Comparison of ENCODE assay signal across 1 cellular context in the genomic region with DNA sequence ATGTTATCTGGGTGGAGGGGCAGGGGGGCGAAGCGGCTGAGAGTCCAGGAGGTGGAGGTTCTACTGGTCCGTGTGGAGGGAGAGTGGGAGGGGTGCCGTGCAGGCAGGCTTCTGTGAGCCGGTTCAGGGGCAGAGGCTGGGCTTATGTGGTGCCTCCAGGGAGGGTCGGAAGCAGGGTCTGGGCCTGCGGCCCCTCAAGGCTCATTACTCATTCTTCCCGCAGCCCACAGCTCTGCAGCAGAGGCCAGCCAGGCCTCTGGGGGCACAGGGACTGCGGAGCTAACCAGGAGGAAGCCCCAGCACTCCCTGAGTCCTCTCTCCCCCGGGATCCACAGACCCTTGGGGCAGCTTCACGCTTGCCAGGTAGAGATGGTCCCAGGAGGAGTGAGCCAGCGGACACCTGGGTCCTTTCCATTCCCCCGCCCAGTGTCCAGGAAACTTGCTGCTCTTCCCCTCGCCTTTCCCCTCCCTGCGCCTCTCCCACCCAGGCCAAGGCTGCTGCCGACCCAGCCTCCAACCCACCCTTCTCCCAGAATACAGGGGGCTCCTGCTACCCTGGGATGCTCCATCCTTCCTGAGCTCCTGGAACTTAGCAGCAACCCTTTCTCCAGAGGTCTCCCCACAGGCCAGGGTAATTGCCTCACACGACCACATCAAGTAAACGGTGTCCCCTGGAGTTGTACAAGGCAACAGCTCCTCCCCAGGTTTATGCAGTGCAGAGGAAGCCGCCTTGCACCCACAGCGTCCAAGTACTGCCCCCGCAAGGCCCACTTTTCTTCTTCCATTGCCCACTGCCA.
TF ChIP-seq lines count a peak whose summit lies in the region.

No MANE protein-coding gene starts in this region.

TF ChIP-seq in H1, 55 proteins besides CTCF, POLR2A, EP300 and RAD21:
- TF ChIP-seq SIN3A (conservative IDR thresholded peaks at IDR 0.05 in 1 of 2, IDR thresholded peaks at IDR 0.05 in 1 of 2; ENCODE audit: low read depth in 1 of 2, low read length in 2 of 2) = no peak
- TF ChIP-seq EZH2 (IDR thresholded peaks at IDR 0.05; ENCODE audit: low read depth, low read length, severe bottlenecking) = no peak
- no peak for TF ChIP-seq TEAD4 (IDR thresholded peaks at IDR 0.05; ENCODE audit: low read depth, low read length)
- TF ChIP-seq PHF8 (conservative IDR thresholded peaks at IDR 0.05; ENCODE audit: low read depth, low read length) = no peak
- no peak for TF ChIP-seq SAP30 (IDR thresholded peaks at IDR 0.05; ENCODE audit: insufficient read depth, insufficient replicate concordance, low read length)
- TF ChIP-seq BCL11A (IDR thresholded peaks at IDR 0.05; ENCODE audit: low read depth in 2 of 2, low read length in 2 of 2) = no peak
- TF ChIP-seq, protein P1, sequence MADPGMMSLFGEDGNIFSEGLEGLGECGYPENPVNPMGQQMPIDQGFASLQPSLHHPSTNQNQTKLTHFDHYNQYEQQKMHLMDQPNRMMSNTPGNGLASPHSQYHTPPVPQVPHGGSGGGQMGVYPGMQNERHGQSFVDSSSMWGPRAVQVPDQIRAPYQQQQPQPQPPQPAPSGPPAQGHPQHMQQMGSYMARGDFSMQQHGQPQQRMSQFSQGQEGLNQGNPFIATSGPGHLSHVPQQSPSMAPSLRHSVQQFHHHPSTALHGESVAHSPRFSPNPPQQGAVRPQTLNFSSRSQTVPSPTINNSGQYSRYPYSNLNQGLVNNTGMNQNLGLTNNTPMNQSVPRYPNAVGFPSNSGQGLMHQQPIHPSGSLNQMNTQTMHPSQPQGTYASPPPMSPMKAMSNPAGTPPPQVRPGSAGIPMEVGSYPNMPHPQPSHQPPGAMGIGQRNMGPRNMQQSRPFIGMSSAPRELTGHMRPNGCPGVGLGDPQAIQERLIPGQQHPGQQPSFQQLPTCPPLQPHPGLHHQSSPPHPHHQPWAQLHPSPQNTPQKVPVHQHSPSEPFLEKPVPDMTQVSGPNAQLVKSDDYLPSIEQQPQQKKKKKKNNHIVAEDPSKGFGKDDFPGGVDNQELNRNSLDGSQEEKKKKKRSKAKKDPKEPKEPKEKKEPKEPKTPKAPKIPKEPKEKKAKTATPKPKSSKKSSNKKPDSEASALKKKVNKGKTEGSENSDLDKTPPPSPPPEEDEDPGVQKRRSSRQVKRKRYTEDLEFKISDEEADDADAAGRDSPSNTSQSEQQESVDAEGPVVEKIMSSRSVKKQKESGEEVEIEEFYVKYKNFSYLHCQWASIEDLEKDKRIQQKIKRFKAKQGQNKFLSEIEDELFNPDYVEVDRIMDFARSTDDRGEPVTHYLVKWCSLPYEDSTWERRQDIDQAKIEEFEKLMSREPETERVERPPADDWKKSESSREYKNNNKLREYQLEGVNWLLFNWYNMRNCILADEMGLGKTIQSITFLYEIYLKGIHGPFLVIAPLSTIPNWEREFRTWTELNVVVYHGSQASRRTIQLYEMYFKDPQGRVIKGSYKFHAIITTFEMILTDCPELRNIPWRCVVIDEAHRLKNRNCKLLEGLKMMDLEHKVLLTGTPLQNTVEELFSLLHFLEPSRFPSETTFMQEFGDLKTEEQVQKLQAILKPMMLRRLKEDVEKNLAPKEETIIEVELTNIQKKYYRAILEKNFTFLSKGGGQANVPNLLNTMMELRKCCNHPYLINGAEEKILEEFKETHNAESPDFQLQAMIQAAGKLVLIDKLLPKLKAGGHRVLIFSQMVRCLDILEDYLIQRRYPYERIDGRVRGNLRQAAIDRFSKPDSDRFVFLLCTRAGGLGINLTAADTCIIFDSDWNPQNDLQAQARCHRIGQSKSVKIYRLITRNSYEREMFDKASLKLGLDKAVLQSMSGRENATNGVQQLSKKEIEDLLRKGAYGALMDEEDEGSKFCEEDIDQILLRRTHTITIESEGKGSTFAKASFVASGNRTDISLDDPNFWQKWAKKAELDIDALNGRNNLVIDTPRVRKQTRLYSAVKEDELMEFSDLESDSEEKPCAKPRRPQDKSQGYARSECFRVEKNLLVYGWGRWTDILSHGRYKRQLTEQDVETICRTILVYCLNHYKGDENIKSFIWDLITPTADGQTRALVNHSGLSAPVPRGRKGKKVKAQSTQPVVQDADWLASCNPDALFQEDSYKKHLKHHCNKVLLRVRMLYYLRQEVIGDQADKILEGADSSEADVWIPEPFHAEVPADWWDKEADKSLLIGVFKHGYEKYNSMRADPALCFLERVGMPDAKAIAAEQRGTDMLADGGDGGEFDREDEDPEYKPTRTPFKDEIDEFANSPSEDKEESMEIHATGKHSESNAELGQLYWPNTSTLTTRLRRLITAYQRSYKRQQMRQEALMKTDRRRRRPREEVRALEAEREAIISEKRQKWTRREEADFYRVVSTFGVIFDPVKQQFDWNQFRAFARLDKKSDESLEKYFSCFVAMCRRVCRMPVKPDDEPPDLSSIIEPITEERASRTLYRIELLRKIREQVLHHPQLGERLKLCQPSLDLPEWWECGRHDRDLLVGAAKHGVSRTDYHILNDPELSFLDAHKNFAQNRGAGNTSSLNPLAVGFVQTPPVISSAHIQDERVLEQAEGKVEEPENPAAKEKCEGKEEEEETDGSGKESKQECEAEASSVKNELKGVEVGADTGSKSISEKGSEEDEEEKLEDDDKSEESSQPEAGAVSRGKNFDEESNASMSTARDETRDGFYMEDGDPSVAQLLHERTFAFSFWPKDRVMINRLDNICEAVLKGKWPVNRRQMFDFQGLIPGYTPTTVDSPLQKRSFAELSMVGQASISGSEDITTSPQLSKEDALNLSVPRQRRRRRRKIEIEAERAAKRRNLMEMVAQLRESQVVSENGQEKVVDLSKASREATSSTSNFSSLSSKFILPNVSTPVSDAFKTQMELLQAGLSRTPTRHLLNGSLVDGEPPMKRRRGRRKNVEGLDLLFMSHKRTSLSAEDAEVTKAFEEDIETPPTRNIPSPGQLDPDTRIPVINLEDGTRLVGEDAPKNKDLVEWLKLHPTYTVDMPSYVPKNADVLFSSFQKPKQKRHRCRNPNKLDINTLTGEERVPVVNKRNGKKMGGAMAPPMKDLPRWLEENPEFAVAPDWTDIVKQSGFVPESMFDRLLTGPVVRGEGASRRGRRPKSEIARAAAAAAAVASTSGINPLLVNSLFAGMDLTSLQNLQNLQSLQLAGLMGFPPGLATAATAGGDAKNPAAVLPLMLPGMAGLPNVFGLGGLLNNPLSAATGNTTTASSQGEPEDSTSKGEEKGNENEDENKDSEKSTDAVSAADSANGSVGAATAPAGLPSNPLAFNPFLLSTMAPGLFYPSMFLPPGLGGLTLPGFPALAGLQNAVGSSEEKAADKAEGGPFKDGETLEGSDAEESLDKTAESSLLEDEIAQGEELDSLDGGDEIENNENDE (IDR thresholded peaks at IDR 0.05; ENCODE audit: insufficient replicate concordance, low read length) = no peak
- no peak for TF ChIP-seq NRF1 (IDR thresholded peaks at IDR 0.05; ENCODE audit: low read depth, low read length)
- no peak for TF ChIP-seq BACH1 (IDR thresholded peaks at IDR 0.05; ENCODE audit: low read length)
- TF ChIP-seq RFX5 (IDR thresholded peaks at IDR 0.05; ENCODE audit: borderline replicate concordance, low read depth, low read length) = no peak
- no peak for TF ChIP-seq ASH2L (IDR thresholded peaks at IDR 0.05; ENCODE audit: low read length)
